12 cellular contexts compared by ENCODE assay signal in the genomic region with DNA sequence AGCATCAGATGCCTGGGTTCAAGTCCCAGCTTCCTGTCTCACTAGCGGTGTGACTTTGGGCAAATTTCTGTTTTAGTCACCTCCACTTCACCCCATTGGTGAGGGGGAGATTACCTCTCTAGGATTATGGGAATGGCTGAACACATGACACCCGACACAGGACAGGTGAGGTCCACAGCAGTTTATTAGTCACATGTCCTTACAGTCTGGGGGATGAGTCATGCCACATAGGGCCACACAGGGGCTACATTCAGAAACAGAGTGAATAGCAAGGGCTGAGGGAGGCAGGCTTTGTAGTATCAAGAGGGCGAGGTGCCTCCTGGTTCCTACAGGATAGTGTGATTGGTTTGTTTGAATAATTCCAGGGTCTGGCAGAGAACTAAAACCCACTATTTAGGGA. TPM values are rescaled to one million over a fixed set of nuclear protein-coding genes. Genes with fewer than 3 reads are reported as not detected.
"Had no signal": no experiment of that assay in that cellular context is flagged by ENCODE, and none has a peak within 500 bp of the region (broad histone marks: within the 10 kb centered on the region; RNA-seq: fewer than 3 reads in every experiment).

No MANE protein-coding gene starts in this region.

- DNase-seq: activated naive CD4-positive, alpha-beta T cell treated with anti-CD3 and anti-CD28 coated beads for 36 hours; left ventricle myocardium inferior; ovary; small intestine; T-helper 2 cell; thyroid gland had no signal

- H3K4me1 ChIP-seq: thyroid gland had no signal

- H3K27ac ChIP-seq: heart left ventricle, left ventricle myocardium inferior, ovary, thyroid gland, vagina had no signal

- ATAC-seq: heart left ventricle had no signal

- H3K27me3 ChIP-seq: ovary, thyroid gland, vagina had no signal

- H3K4me3 ChIP-seq: heart left ventricle, left ventricle myocardium inferior, ovary, thyroid gland, vagina had no signal

- H3K36me3 ChIP-seq: heart left ventricle, left ventricle myocardium inferior, ovary, thyroid gland, vagina had no signal

- FAIRE-seq: colon, frontal cortex, islet of Langerhans, small intestine had no signal

- H3K9me3 ChIP-seq: ovary, thyroid gland, vagina had no signal

RNA-seq across cellular contexts. Expression of gene ITGA11, which starts 15.2 kb away (rescaled TPM):
- polyA plus RNA-seq: neural cell had no signal
